ENCODE assay signal across 16 cellular contexts in the genomic region with DNA sequence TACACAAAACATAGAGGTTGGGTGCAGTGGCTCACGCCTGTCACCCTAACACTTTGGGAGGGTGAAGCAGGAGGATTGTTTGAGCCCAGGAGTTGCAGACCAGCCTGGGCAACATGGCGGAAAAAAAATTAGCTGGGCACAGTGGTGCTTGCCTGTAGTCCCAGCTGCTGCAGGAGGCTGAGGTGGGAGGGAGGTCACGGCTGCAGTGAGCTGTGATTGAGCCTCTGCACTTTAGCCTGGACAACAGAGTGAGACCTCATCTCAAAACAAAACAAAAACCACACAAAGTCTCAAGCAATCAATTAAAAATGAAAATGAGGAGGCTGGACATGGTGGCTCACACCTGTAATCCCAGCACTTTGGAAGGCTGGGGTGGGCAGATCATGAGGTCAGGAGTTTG. TPM values are rescaled to one million over a fixed set of nuclear protein-coding genes. Genes with fewer than 3 reads are reported as not detected.
DNase-seq lines count a peak whose midpoint lies in the region; ATAC-seq and TF ChIP-seq lines count a peak whose summit lies in the region.
"Had no signal": no experiment of that assay in that cellular context is flagged by ENCODE, and none has a peak within 500 bp of the region (broad histone marks: within the 10 kb centered on the region; RNA-seq: fewer than 3 reads in every experiment).

No MANE protein-coding gene starts in this region.

- TF ChIP-seq CTCF in progenitor cell of endocrine pancreas (IDR thresholded peaks at IDR 0.05; ENCODE audit: unreplicated experiment) (no peak), mucosa of descending colon (IDR thresholded peaks at IDR 0.05) (no peak)

- peak overlapping the region; percentile 66 for H3K27ac Mint-ChIP-seq in activated naive CD4-positive, alpha-beta T cell treated with anti-CD3 and anti-CD28 coated beads for 36 hours
- H3K27ac Mint-ChIP-seq in activated T-helper 2 cell treated with anti-CD3 and anti-CD28 coated beads, Interferon-gamma antibody, Interleukin-2, Interleukin-4, amounts not matched to agents 10 μg/mL and 5 μg/mL and 100 μg/mL, durations not matched to agents 14 hours and 24 hours and 36 hours, result peak overlapping the region; percentile 78
- H3K27ac Mint-ChIP-seq in progenitor cell of endocrine pancreas, result peak overlapping the region; percentile 57

- intact Hi-C loops in activated naive CD4-positive, alpha-beta T cell treated with anti-CD3 and anti-CD28 coated beads for 36 hours (cut with micrococcal nuclease), result no loop called here
- intact Hi-C loops in activated T-helper 2 cell treated with anti-CD3 and anti-CD28 coated beads, Interferon-gamma antibody, Interleukin-2, Interleukin-4, amounts not matched to agents 10 μg/mL and 5 μg/mL and 100 μg/mL, durations not matched to agents 14 hours and 24 hours and 36 hours (cut with micrococcal nuclease), result no loop called here
- intact Hi-C loops in mucosa of descending colon (cut with DNase I, micrococcal nuclease), result no loop called here

- no peak overlapping the region for H3K4me3 ChIP-seq in mucosa of descending colon
- H3K4me3 ChIP-seq: ascending aorta, HAP-1, heart right ventricle, left lung, prostate gland had no signal

- no peak for DNase-seq in activated naive CD4-positive, alpha-beta T cell treated with anti-CD3 and anti-CD28 coated beads for 36 hours
- DNase-seq in activated naive CD4-positive, alpha-beta T cell (lab: John Stamatoyannopoulos, UW), result no peak
- no peak for DNase-seq in activated T-helper 2 cell treated with anti-CD3 and anti-CD28 coated beads, Interferon-gamma antibody, Interleukin-2, Interleukin-4, amounts not matched to agents 10 μg/mL and 5 μg/mL and 100 μg/mL, durations not matched to agents 14 hours and 24 hours and 36 hours (ENCODE audit: low spot score)
- DNase-seq in progenitor cell of endocrine pancreas (ENCODE audit: low spot score, unreplicated experiment), result no peak
- DNase-seq in mucosa of descending colon, result no peak
- no peak for DNase-seq in stimulated activated CD4-positive, alpha-beta T cell treated with anti-CD3 and anti-CD28 coated beads, Interleukin-15, amount 100 ng/mL, for 24 hours
- no peak for DNase-seq in stimulated activated CD4-positive, alpha-beta T cell treated with anti-CD3 and anti-CD28 coated beads, Interleukin-12 subunit alpha, Interleukin-12 subunit beta, amount 100 ng/mL, for 4 hours
- DNase-seq: activated CD4-positive, CD25-positive, alpha-beta regulatory T cell treated with anti-CD3 and anti-CD28 coated beads, Interleukin-2, amount 50 U/mL, for 72 hours; GDM1; heart right ventricle; left lung; SHP77 had no signal

- CTCF ChIA-PET in activated naive CD4-positive, alpha-beta T cell treated with anti-CD3 and anti-CD28 coated beads for 36 hours (lab: Charles Lee), result no interaction called here

- H3K9me3 Mint-ChIP-seq in activated naive CD4-positive, alpha-beta T cell treated with anti-CD3 and anti-CD28 coated beads for 36 hours, result no peaks in the 10 kb centered on the region
- H3K9me3 Mint-ChIP-seq in activated T-helper 2 cell treated with anti-CD3 and anti-CD28 coated beads, Interferon-gamma antibody, Interleukin-2, Interleukin-4, amounts not matched to agents 10 μg/mL and 5 μg/mL and 100 μg/mL, durations not matched to agents 14 hours and 24 hours and 36 hours, result no peaks in the 10 kb centered on the region
- no peaks in the 10 kb centered on the region for H3K9me3 Mint-ChIP-seq in progenitor cell of endocrine pancreas (ENCODE audit: low read depth)

- H3K4me1 Mint-ChIP-seq in activated naive CD4-positive, alpha-beta T cell treated with anti-CD3 and anti-CD28 coated beads for 36 hours (ENCODE audit: low read depth), result peaks cover 48% of the 10 kb centered on the region
- peaks cover 27% of the 10 kb centered on the region for H3K4me1 Mint-ChIP-seq in activated T-helper 2 cell treated with anti-CD3 and anti-CD28 coated beads, Interferon-gamma antibody, Interleukin-2, Interleukin-4, amounts not matched to agents 10 μg/mL and 5 μg/mL and 100 μg/mL, durations not matched to agents 14 hours and 24 hours and 36 hours (ENCODE audit: low read depth)
- peaks cover 8% of the 10 kb centered on the region for H3K4me1 Mint-ChIP-seq in progenitor cell of endocrine pancreas (ENCODE audit: low read depth)

- ATAC-seq in HG03342 (IDR thresholded peaks at IDR 0.05; ENCODE audit: unreplicated experiment), result peak; percentile 26
- ATAC-seq in mucosa of descending colon, result no peak
- ATAC-seq: heart right ventricle, left lung had no signal

- peaks cover 18% of the 10 kb centered on the region for H3K4me1 ChIP-seq in mucosa of descending colon (ENCODE audit: low read depth)
- H3K4me1 ChIP-seq: prostate gland had no signal

- no peaks in the 10 kb centered on the region for H3K36me3 ChIP-seq in mucosa of descending colon (ENCODE audit: low read depth)
- H3K36me3 ChIP-seq: prostate gland had no signal

- H3K36me3 Mint-ChIP-seq in activated naive CD4-positive, alpha-beta T cell treated with anti-CD3 and anti-CD28 coated beads for 36 hours (ENCODE audit: low read depth), result peaks cover 24% of the 10 kb centered on the region
- peaks cover 31% of the 10 kb centered on the region for H3K36me3 Mint-ChIP-seq in activated T-helper 2 cell treated with anti-CD3 and anti-CD28 coated beads, Interferon-gamma antibody, Interleukin-2, Interleukin-4, amounts not matched to agents 10 μg/mL and 5 μg/mL and 100 μg/mL, durations not matched to agents 14 hours and 24 hours and 36 hours (ENCODE audit: low read depth)
- H3K36me3 Mint-ChIP-seq in progenitor cell of endocrine pancreas (ENCODE audit: insufficient read depth), result peaks cover 1% of the 10 kb centered on the region

- H3K9me3 ChIP-seq in mucosa of descending colon, result no peaks in the 10 kb centered on the region
- H3K9me3 ChIP-seq: ascending aorta, HAP-1, left lung, prostate gland had no signal

- H3K4me3 Mint-ChIP-seq in activated naive CD4-positive, alpha-beta T cell treated with anti-CD3 and anti-CD28 coated beads for 36 hours, result peak overlapping the region; percentile 46
- peak overlapping the region; percentile 54 for H3K4me3 Mint-ChIP-seq in activated T-helper 2 cell treated with anti-CD3 and anti-CD28 coated beads, Interferon-gamma antibody, Interleukin-2, Interleukin-4, amounts not matched to agents 10 μg/mL and 5 μg/mL and 100 μg/mL, durations not matched to agents 14 hours and 24 hours and 36 hours (ENCODE audit: low read depth)
- H3K4me3 Mint-ChIP-seq in progenitor cell of endocrine pancreas (ENCODE audit: low read depth), result no peak overlapping the region

- H3K27me3 Mint-ChIP-seq in activated naive CD4-positive, alpha-beta T cell treated with anti-CD3 and anti-CD28 coated beads for 36 hours (ENCODE audit: low read depth), result no peaks in the 10 kb centered on the region
- no peaks in the 10 kb centered on the region for H3K27me3 Mint-ChIP-seq in activated T-helper 2 cell treated with anti-CD3 and anti-CD28 coated beads, Interferon-gamma antibody, Interleukin-2, Interleukin-4, amounts not matched to agents 10 μg/mL and 5 μg/mL and 100 μg/mL, durations not matched to agents 14 hours and 24 hours and 36 hours (ENCODE audit: low read depth)
- H3K27me3 Mint-ChIP-seq in progenitor cell of endocrine pancreas, result no peaks in the 10 kb centered on the region

RNA-seq across cellular contexts. Expression of a gene that starts 4.9 kb away (rescaled TPM):
- total RNA-seq in activated naive CD4-positive, alpha-beta T cell treated with anti-CD3 and anti-CD28 coated beads for 36 hours, result 100 to 1,000 TPM; 118 to 123 TPM
- 206 and 211 TPM in 2 replicates for total RNA-seq in activated T-helper 2 cell treated with anti-CD3 and anti-CD28 coated beads, Interferon-gamma antibody, Interleukin-2, Interleukin-4, amounts not matched to agents 10 μg/mL and 5 μg/mL and 100 μg/mL, durations not matched to agents 14 hours and 24 hours and 36 hours
- 75.4 and 76.6 TPM in 2 replicates for total RNA-seq in progenitor cell of endocrine pancreas
- 10 to 100 TPM; 34.3 to 43.2 (median 38.5) TPM for total RNA-seq in mucosa of descending colon

RNA-seq across cellular contexts. Expression of a gene that starts 32.1 kb away (rescaled TPM):
- 100 to 1,000 TPM; 131 to 132 TPM for total RNA-seq in activated naive CD4-positive, alpha-beta T cell treated with anti-CD3 and anti-CD28 coated beads for 36 hours
- total RNA-seq in activated T-helper 2 cell treated with anti-CD3 and anti-CD28 coated beads, Interferon-gamma antibody, Interleukin-2, Interleukin-4, amounts not matched to agents 10 μg/mL and 5 μg/mL and 100 μg/mL, durations not matched to agents 14 hours and 24 hours and 36 hours, result 119 and 124 TPM in 2 replicates
- total RNA-seq in progenitor cell of endocrine pancreas (131 and 135 TPM in 2 replicates), mucosa of descending colon (10 to 100 TPM; 75.5 to 81.4 (median 77.6) TPM)
